ENCODE assay signal across 8 cellular contexts in genomic region chr19:49085020-49085867, GRCh38.
DNase-seq lines count a peak whose midpoint lies in the region; ATAC-seq and TF ChIP-seq lines count a peak whose summit lies in the region.

TSS of gene SNRNP70 (plus strand) at chr19:49085451. CDS start at chr19:49086415, 964 bp downstream.

- DNase-seq in AG08395 (ENCODE audit: low spot score) (peak; percentile 100), NCI-H446 (lab: John Stamatoyannopoulos, UW) (peak; percentile 99 to 100), iris pigment epithelial cell (ENCODE audit: low read depth) (peak; percentile 100)
- DNase-seq in activated CD4-positive, CD25-positive, alpha-beta regulatory T cell treated with anti-CD3 and anti-CD28 coated beads, Interleukin-2, amount 50 U/mL, for 16 hours (ENCODE audit: low read depth, low spot score): peak; percentile 97
- DNase-seq in central memory CD8-positive, alpha-beta T cell (ENCODE audit: low spot score in 2 of 2): peak; percentile 98 to 99
- DNase-seq in stimulated activated CD4-positive, alpha-beta T cell treated with anti-CD3 and anti-CD28 coated beads, Interleukin-12 subunit alpha, Interleukin-12 subunit beta, amount 100 ng/mL, for 4 hours: peak; percentile 98

- peak; percentile 80 for ATAC-seq in HG03342 (IDR thresholded peaks at IDR 0.05; ENCODE audit: unreplicated experiment)
- peak; percentile 93 for ATAC-seq in central memory CD8-positive, alpha-beta T cell (replicated peaks; ENCODE audit: extremely low read depth, poor library complexity, severe bottlenecking)

- H3K9me3 Mint-ChIP-seq in central memory CD8-positive, alpha-beta T cell: no peaks in the 10 kb centered on the region

- no peaks in the 10 kb centered on the region for H3K27me3 Mint-ChIP-seq in central memory CD8-positive, alpha-beta T cell

- in situ Hi-C loops in GM18951 (cut with MboI; ENCODE audit: low sequenced_read_pairs, unreplicated experiment): no loop called here

- H3K4me1 Mint-ChIP-seq in central memory CD8-positive, alpha-beta T cell: peaks cover 31% of the 10 kb centered on the region

- peak within 1 kb of the TSS; percentile 96 for H3K27ac Mint-ChIP-seq in central memory CD8-positive, alpha-beta T cell (ENCODE audit: low read depth)

- peak within 1 kb of the TSS; percentile 94 for H3K4me3 Mint-ChIP-seq in central memory CD8-positive, alpha-beta T cell

- TF ChIP-seq POLR2A in GM18951 (IDR thresholded peaks at IDR 0.05; ENCODE audit: extremely low read depth, insufficient read depth, insufficient read length): peak; percentile 98

- H3K36me3 Mint-ChIP-seq in central memory CD8-positive, alpha-beta T cell (ENCODE audit: insufficient read depth): peaks cover 34% of the 10 kb centered on the region

Comparison
In these comparisons a context has a peak if more than half of its experiments do, and no peak if none do; other contexts are left out.
1. Peak in every context shown above with its lines: DNase-seq and ATAC-seq.